In the genomic region with DNA sequence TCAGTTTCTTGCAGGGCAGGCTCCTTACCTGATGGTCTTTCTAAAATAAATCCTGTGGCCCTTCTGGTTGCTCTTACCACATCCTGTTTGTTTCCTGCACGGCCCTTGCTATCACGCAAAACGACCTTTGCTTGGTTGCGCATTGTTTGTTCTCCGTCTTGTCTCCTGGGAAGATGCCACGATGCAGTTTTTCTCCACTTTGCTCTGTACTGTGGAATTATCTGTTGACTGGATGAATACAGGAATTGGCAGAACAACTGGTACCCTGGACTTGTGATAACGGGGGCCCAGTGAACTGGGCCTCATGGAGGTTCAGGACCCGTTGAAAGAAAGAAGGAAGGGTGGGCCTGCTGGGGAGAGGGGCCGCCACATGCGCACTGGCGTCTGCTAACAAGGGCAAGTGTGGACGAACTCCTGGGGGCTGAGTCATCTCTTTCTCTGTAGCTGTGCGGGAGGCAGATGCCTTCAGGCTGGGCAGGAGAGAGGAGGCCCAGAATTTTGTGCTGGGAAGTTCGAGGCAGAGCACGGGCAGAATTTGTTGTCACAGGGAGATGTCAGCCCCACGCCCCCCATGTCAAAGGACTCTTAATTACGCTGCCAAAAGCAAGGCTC, we compare ENCODE assay signal across 15 cellular contexts.
"Had no signal": no experiment of that assay in that cellular context is flagged by ENCODE, and none has a peak within 500 bp of the region (broad histone marks: within the 10 kb centered on the region; RNA-seq: fewer than 3 reads in every experiment).

No MANE protein-coding gene starts in this region.

- H2AFZ ChIP-seq: parathyroid adenoma had no signal

- H3K36me3 ChIP-seq: left lung, thoracic aorta had no signal

- DNase-seq: activated CD4-positive, alpha-beta memory T cell treated with anti-CD3 and anti-CD28 coated beads for 36 hours; activated effector memory CD4-positive, alpha-beta T cell treated with anti-CD3 and anti-CD28 coated beads, Interleukin-2, amount 50 U/mL, for 16 hours; activated T-cell treated with anti-CD3 and anti-CD28 coated beads, Interleukin-2, amount 50 U/mL, for 4 hours; anterior cingulate cortex; foreskin melanocyte; head of caudate nucleus; left lung; stimulated activated CD4-positive, alpha-beta T cell treated with anti-CD3 and anti-CD28 coated beads, Interleukin-15, amount 100 ng/mL, for 24 hours; stimulated activated CD4-positive, alpha-beta T cell treated with anti-CD3 and anti-CD28 coated beads, Interleukin-4, amount 100 ng/mL, for 4 hours; stimulated activated naive CD8-positive, alpha-beta T cell treated with anti-CD3 and anti-CD28 coated beads, Interleukin-15, amount 100 ng/mL, for 72 hours; T-helper 9 cell had no signal

- H3K79me2 ChIP-seq: parathyroid adenoma had no signal

- H3K36me3 Mint-ChIP-seq: activated CD4-positive, alpha-beta memory T cell treated with anti-CD3 and anti-CD28 coated beads for 36 hours; activated naive CD8-positive, alpha-beta T cell; memory B cell had no signal

- H3K4me3 ChIP-seq: left lung, thoracic aorta had no signal

- H3K4me1 ChIP-seq: left lung, parathyroid adenoma had no signal

- H3K4me1 Mint-ChIP-seq: stimulated activated naive CD8-positive, alpha-beta T cell treated with anti-CD3 and anti-CD28 coated beads, Interleukin-15, amount 100 ng/mL, for 72 hours had no signal

- H3K9me3 ChIP-seq: left lung, thoracic aorta had no signal

- H3K27ac ChIP-seq: left lung, parathyroid adenoma, thoracic aorta had no signal

- H3K4me3 Mint-ChIP-seq: activated CD4-positive, alpha-beta memory T cell treated with anti-CD3 and anti-CD28 coated beads for 36 hours; activated naive CD8-positive, alpha-beta T cell; activated T-cell treated with anti-CD3 and anti-CD28 coated beads, Interleukin-2, amount 50 U/mL, for 4 hours; memory B cell; stimulated activated naive CD8-positive, alpha-beta T cell treated with anti-CD3 and anti-CD28 coated beads, Interleukin-15, amount 100 ng/mL, for 72 hours had no signal

- ATAC-seq: activated T-cell treated with anti-CD3 and anti-CD28 coated beads, Interleukin-2, amount 50 U/mL, for 4 hours; left lung; stimulated activated naive CD8-positive, alpha-beta T cell treated with anti-CD3 and anti-CD28 coated beads, Interleukin-15, amount 100 ng/mL, for 72 hours had no signal

- H3K9me3 Mint-ChIP-seq: activated CD4-positive, alpha-beta memory T cell treated with anti-CD3 and anti-CD28 coated beads for 36 hours; activated T-cell treated with anti-CD3 and anti-CD28 coated beads, Interleukin-2, amount 50 U/mL, for 4 hours; stimulated activated naive CD8-positive, alpha-beta T cell treated with anti-CD3 and anti-CD28 coated beads, Interleukin-15, amount 100 ng/mL, for 72 hours had no signal

- H3K27me3 Mint-ChIP-seq: activated naive CD8-positive, alpha-beta T cell had no signal

- H3K27ac Mint-ChIP-seq: activated CD4-positive, alpha-beta memory T cell treated with anti-CD3 and anti-CD28 coated beads for 36 hours; activated naive CD8-positive, alpha-beta T cell; memory B cell had no signal
